26 cellular contexts compared by ENCODE assay signal in genomic region chrX:123432362-123433150, GRCh38.
A peak's percentile ranks its signal among the peaks of the same experiment; 100 is the strongest.
DNase-seq lines count a peak whose midpoint lies in the region; ATAC-seq, FAIRE-seq and TF ChIP-seq lines count a peak whose summit lies in the region.
"Had no signal": no experiment of that assay in that cellular context is flagged by ENCODE, and none has a peak within 500 bp of the region (broad histone marks: within the 10 kb centered on the region; RNA-seq: fewer than 3 reads in every experiment).

No MANE protein-coding gene starts in this region.

- H3K79me2 ChIP-seq in MM.1S (ENCODE audit: low read length) = no peaks in the 10 kb centered on the region
- no peaks in the 10 kb centered on the region for H3K79me2 ChIP-seq in H1 (ENCODE audit: control insufficient read depth in 1 of 2, insufficient read depth in 2 of 2, low read length in 2 of 2)
- H3K79me2 ChIP-seq: hepatocyte had no signal

- H3F3A ChIP-seq in MM.1S (ENCODE audit: insufficient read depth, low read length) = peaks cover 9% of the 10 kb centered on the region; the same call in 1 of the 2 replicates

- H3K4ac ChIP-seq in H1 (replicated peaks; ENCODE audit: insufficient read length, low read depth, low read length) = no peak overlapping the region

- H4K20me1 ChIP-seq in MM.1S (ENCODE audit: insufficient read depth, low read length) = no peaks in the 10 kb centered on the region
- no peaks in the 10 kb centered on the region for H4K20me1 ChIP-seq in H1 (replicated peaks in 1 of 2; ENCODE audit: control insufficient read depth in 1 of 2, insufficient read depth in 2 of 2, low read length in 2 of 2)

- no peaks in the 10 kb centered on the region for H3K79me1 ChIP-seq in H1 (ENCODE audit: low read depth, low read length)

- H2AK5ac ChIP-seq in H1 (ENCODE audit: low read depth, low read length) = no peak overlapping the region

- H3K9ac ChIP-seq in MM.1S (ENCODE audit: low read length) (peak overlapping the region; percentile 8; the same call in 1 of the 2 replicates), H1 (replicated peaks in 1 of 4; ENCODE audit: extremely low read depth in 1 of 4, low read depth in 3 of 4, low read length in 3 of 4) (no peak overlapping the region)

- no peak overlapping the region for H2BK5ac ChIP-seq in H1 (ENCODE audit: low read depth, low read length)

- peak overlapping the region; percentile 59 for H3K4me2 ChIP-seq in MM.1S (ENCODE audit: low read depth, low read length)
- no peak overlapping the region for H3K4me2 ChIP-seq in H1 (ENCODE audit: insufficient read depth in 1 of 2, low read depth in 2 of 2, low read length in 2 of 2)
- H3K4me2 ChIP-seq: hepatocyte had no signal

- H3K56ac ChIP-seq in H1 (replicated peaks; ENCODE audit: insufficient read length, low read depth, low read length) = no peak overlapping the region

- H3K4me3 ChIP-seq in MM.1S (ENCODE audit: low read length) = no peak overlapping the region
- H3K4me3 ChIP-seq in H1 (ENCODE audit: extremely low read depth in 1 of 4, insufficient read depth in 2 of 4, low read depth in 3 of 4, low read length in 4 of 4) = no peak overlapping the region
- H3K4me3 ChIP-seq: hepatocyte, thyroid gland had no signal

- no peak overlapping the region for H3K23ac ChIP-seq in H1 (ENCODE audit: insufficient read length)

- H3K9me3 ChIP-seq in MM.1S (replicated peaks; ENCODE audit: insufficient read depth, low read length) = no peaks in the 10 kb centered on the region
- H3K9me3 ChIP-seq in H1 (ENCODE audit: insufficient read depth in 2 of 2, low read depth in 1 of 2, low read length in 1 of 2) = no peaks in the 10 kb centered on the region
- H3K9me3 ChIP-seq: thyroid gland had no signal

- no peak for ATAC-seq in GM19035 (IDR thresholded peaks at IDR 0.05; ENCODE audit: unreplicated experiment)
- ATAC-seq: activated CD8-positive, alpha-beta memory T cell treated with anti-CD3 and anti-CD28 coated beads, Interleukin-2, amount 10 ng/mL, durations not matched to agents 7 days and 5 days; left ventricle myocardium superior; naive thymus-derived CD8-positive, alpha-beta T cell had no signal

- H3K27ac ChIP-seq in MM.1S (ENCODE audit: low read length) = peak overlapping the region; percentile 72
- no peak overlapping the region for H3K27ac ChIP-seq in H1 (ENCODE audit: low read depth, low read length)
- H3K27ac ChIP-seq: hepatocyte, thyroid gland had no signal

- TF ChIP-seq RAD21 in H1 (IDR thresholded peaks at IDR 0.05 in 1 of 2, conservative IDR thresholded peaks at IDR 0.05 in 1 of 2; ENCODE audit: low read depth in 2 of 2, low read length in 2 of 2) = no peak

- no peaks in the 10 kb centered on the region for H3K27me3 ChIP-seq in MM.1S (replicated peaks; ENCODE audit: insufficient read depth, low read length)
- no peaks in the 10 kb centered on the region for H3K27me3 ChIP-seq in H1 (replicated peaks in 1 of 4; ENCODE audit: control insufficient read depth in 3 of 4, extremely low read depth in 1 of 4, insufficient read depth in 3 of 4, low read length in 3 of 4)
- H3K27me3 ChIP-seq: hepatocyte, thyroid gland had no signal

- H3K36me3 ChIP-seq in MM.1S (replicated peaks; ENCODE audit: insufficient read depth, low read length) (no peaks in the 10 kb centered on the region), H1 (ENCODE audit: control insufficient read depth in 2 of 4, insufficient read depth in 4 of 4, low read length in 3 of 4) (no peaks in the 10 kb centered on the region)
- H3K36me3 ChIP-seq: thyroid gland had no signal

- no peak overlapping the region for H2BK20ac ChIP-seq in H1 (ENCODE audit: low read length)

- CTCF ChIA-PET in H1 (lab: Charles Lee; ENCODE audit: partially characterized antibody) = no interaction called here

- H4K5ac ChIP-seq in H1 (ENCODE audit: insufficient read length, low read depth, low read length) = no peak overlapping the region

- TF ChIP-seq EP300 in H1 (IDR thresholded peaks at IDR 0.05; ENCODE audit: borderline replicate concordance in 1 of 2, low read depth in 2 of 2, low read length in 2 of 2) = no peak

- DNase-seq in DMS53 (lab: John Stamatoyannopoulos, UW) (peak; percentile 5), DMS53 treated with DMSO at 0.1 percent for 48 hours (lab: John Stamatoyannopoulos, UW; ENCODE audit: unreplicated experiment) (no peak), MM.1S (peak; percentile 50), H1 (ENCODE audit: low read depth in 1 of 2, low spot score in 2 of 2) (no peak), mucosa of gallbladder (ENCODE audit: low spot score) (peak; percentile 11), NCI-H1694 (lab: John Stamatoyannopoulos, UW) (no peak), epidermal melanocyte (ENCODE audit: insufficient read length, low spot score) (no peak)
- DNase-seq: activated CD4-positive, alpha-beta T cell treated with anti-CD3 and anti-CD28 coated beads, Interleukin-2, amount 10 ng/mL, durations not matched to agents 7 days and 5 days; activated CD8-positive, alpha-beta memory T cell treated with anti-CD3 and anti-CD28 coated beads, Interleukin-2, amount 10 ng/mL, durations not matched to agents 7 days and 5 days; activated naive CD4-positive, alpha-beta T cell; activated T-cell treated with anti-CD3 and anti-CD28 coated beads, Interleukin-2, amount 50 U/mL, for 72 hours; CD4-positive, CD25-positive, alpha-beta regulatory T cell; HCEC 1CT; immature natural killer cell; left ventricle myocardium superior; midbrain; MV-4-11; naive thymus-derived CD8-positive, alpha-beta T cell; NCI-H1436 treated with DMSO at 0.1 percent for 48 hours; NCI-H2107; NCI-H446 treated with DMSO at 0.1 percent for 48 hours; nucleus accumbens; Right ventricle myocardium superior; thyroid gland had no signal

- TF ChIP-seq CTCF in MM.1S (IDR thresholded peaks at IDR 0.05; ENCODE audit: low read length) = no peak
- TF ChIP-seq CTCF in H1 (IDR thresholded peaks at IDR 0.05; ENCODE audit: control extremely low read depth in 1 of 3, insufficient read depth in 1 of 3, low read depth in 1 of 3, low read length in 3 of 3) = no peak

- no peak overlapping the region for H4K8ac ChIP-seq in H1 (ENCODE audit: extremely low read depth, insufficient read depth, low read length)

- H3K4me1 ChIP-seq in MM.1S (ENCODE audit: low read length) (peaks cover 12% of the 10 kb centered on the region), H1 (replicated peaks in 1 of 4; ENCODE audit: control insufficient read depth in 3 of 4, insufficient read depth in 4 of 4, low read length in 3 of 4) (no peaks in the 10 kb centered on the region)
- H3K4me1 ChIP-seq: thyroid gland had no signal

- H4K91ac ChIP-seq in H1 (replicated peaks; ENCODE audit: insufficient read length, low read length) = no peak overlapping the region

- no peak overlapping the region for H2BK120ac ChIP-seq in H1 (replicated peaks; ENCODE audit: low read depth, low read length)

- no peak overlapping the region for H2BK15ac ChIP-seq in H1 (ENCODE audit: low read length)

- H3K14ac ChIP-seq in H1 (ENCODE audit: insufficient read length) = no peak overlapping the region

- peak; percentile 7 for FAIRE-seq in H1 (lab: Jason Lieb, UNC)

- no peak for TF ChIP-seq POLR2A in H1 (IDR thresholded peaks at IDR 0.05; ENCODE audit: control extremely low read depth in 1 of 2, low read depth in 2 of 2, low read length in 2 of 2)

- H3K18ac ChIP-seq in H1 (ENCODE audit: extremely low read depth, low read length) = no peak overlapping the region

- no peak overlapping the region for H2BK12ac ChIP-seq in H1 (ENCODE audit: low read depth, low read length)

- WGBS in H1 (ENCODE audit: extremely low coverage in 1 of 2, insufficient coverage in 1 of 2, insufficient read length in 1 of 2, insufficient replicate concordance in 2 of 2, low coverage in 1 of 2, low lambda C conversion rate in 2 of 2, missing lambda C conversion rate in 1 of 2), 2 experiments = 94% methylated on average over 4 of the region's 4 CpGs; no CpG with 5 or more reads in 1 of the 2 experiments

- H3K9me2 ChIP-seq in MM.1S (replicated peaks; ENCODE audit: insufficient read depth, low read length) = no peaks in the 10 kb centered on the region

- H2AFZ ChIP-seq in MM.1S (ENCODE audit: low read length) (peak overlapping the region; percentile 53), H1 (ENCODE audit: low read length) (no peak overlapping the region)
- H2AFZ ChIP-seq: hepatocyte had no signal

- POLR2A ChIA-PET in H1 (lab: Charles Lee; ENCODE audit: partially characterized antibody) = no interaction called here

- no peaks in the 10 kb centered on the region for H3K23me2 ChIP-seq in H1 (ENCODE audit: low read depth, low read length)

TF ChIP-seq in H1, 55 proteins besides CTCF, POLR2A, EP300 and RAD21:
- TF ChIP-seq GTF2F1 (IDR thresholded peaks at IDR 0.05; ENCODE audit: borderline replicate concordance, low read depth, low read length) = no peak
- TF ChIP-seq JUN (IDR thresholded peaks at IDR 0.05; ENCODE audit: low read depth, low read length) = no peak
- TF ChIP-seq RFX5 (IDR thresholded peaks at IDR 0.05; ENCODE audit: borderline replicate concordance, low read depth, low read length) = no peak
- no peak for TF ChIP-seq EZH2 (IDR thresholded peaks at IDR 0.05; ENCODE audit: low read depth, low read length, severe bottlenecking)

Comparison
In these comparisons a context has a peak if more than half of its experiments do, and no peak if none do; other contexts are left out.
1. DNase-seq: peak in DMS53 (single experiment), MM.1S (single experiment) and mucosa of gallbladder (single experiment); none in DMS53 treated with DMSO at 0.1 percent for 48 hours (single experiment), H1 (0 of 2), NCI-H1694 (single experiment) and epidermal melanocyte (single experiment).